In the genomic region with DNA sequence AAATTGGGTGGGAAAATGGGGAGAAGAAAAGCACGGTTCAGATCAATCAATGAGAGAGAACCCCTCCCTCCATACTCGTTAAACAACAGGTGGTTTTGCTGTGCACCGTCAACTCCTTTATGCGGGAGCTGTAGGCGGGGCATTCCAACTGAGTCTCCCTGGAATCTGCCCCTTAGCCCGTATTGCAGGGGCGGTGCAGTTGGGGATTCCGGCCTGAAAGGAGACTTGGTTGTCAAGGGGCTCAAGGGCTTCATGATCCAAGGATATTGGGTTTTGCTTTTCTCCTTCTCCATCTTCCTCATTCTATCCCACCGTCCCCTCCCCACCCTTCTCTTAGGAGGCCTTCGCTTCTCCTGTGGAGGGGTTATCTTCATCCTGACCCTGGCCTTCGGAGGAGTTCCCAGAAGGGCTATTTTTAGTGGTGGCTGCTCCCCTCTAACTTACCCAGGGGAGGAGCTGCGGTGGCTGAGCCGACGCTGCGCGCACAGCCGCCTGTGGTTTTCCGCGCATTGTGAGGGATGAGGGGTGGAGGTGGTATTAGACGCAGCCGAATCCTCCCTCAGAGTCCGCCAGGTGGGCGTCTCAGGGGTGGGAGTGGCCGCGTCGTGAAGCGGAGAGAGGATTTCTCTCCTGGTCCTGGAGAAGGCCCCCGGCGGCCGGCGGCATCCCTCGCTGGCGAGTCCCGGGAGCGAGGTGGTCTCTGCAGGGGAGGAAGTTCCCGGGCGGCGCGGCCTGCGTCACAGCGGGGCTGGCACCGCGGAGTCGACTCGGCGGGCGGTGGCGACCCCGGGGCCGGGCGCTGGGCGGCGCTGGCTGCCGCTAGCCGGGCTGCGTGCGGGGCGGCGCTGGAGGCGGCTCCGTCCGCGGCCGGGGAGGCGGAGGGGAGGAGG, we compare ENCODE assay signal across 1 cellular context.
TF ChIP-seq lines count a peak whose summit lies in the region.

No MANE protein-coding gene starts in this region.

TF ChIP-seq in K562, 482 proteins besides CTCF, POLR2A, EP300 and RAD21 (continued from another document and continues in another):
- TF ChIP-seq, protein P1, sequence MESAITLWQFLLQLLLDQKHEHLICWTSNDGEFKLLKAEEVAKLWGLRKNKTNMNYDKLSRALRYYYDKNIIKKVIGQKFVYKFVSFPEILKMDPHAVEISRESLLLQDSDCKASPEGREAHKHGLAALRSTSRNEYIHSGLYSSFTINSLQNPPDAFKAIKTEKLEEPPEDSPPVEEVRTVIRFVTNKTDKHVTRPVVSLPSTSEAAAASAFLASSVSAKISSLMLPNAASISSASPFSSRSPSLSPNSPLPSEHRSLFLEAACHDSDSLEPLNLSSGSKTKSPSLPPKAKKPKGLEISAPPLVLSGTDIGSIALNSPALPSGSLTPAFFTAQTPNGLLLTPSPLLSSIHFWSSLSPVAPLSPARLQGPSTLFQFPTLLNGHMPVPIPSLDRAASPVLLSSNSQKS (CRISPR knock-in tag; IDR thresholded peaks at IDR 0.05): no peak
- TF ChIP-seq ZNF57 (CRISPR knock-in tag; IDR thresholded peaks at IDR 0.05) (no peak), PTBP1 (IDR thresholded peaks at IDR 0.05; ENCODE audit: low read depth, low read length) (0 out of 2 replicates have a peak, but pooled peaks have one; percentile 40), EGR1 (conservative IDR thresholded peaks at IDR 0.05) (peak; percentile 53), ZNF253 (CRISPR knock-in tag; conservative IDR thresholded peaks at IDR 0.05) (no peak), GATAD2A (IDR thresholded peaks at IDR 0.05) (peak; percentile 23; the same call in 1 of the 2 replicates), BACH1 (tag; IDR thresholded peaks at IDR 0.05) (no peak), TCF3 (CRISPR knock-in tag; IDR thresholded peaks at IDR 0.05) (0 out of 2 replicates have a peak, but pooled peaks have one; percentile 6), WHSC1 (IDR thresholded peaks at IDR 0.05; ENCODE audit: low read length) (no peak), ZNF696 (CRISPR knock-in tag; conservative IDR thresholded peaks at IDR 0.05) (no peak), TAF7 (tag; IDR thresholded peaks at IDR 0.05) (no peak), TAF9B (IDR thresholded peaks at IDR 0.05; ENCODE audit: partially characterized antibody) (no peak), DMBX1 (CRISPR knock-in tag; IDR thresholded peaks at IDR 0.05; ENCODE audit: borderline replicate concordance) (no peak), KHSRP (IDR thresholded peaks at IDR 0.05) (no peak), RCOR1 (IDR thresholded peaks at IDR 0.05; ENCODE audit: borderline replicate concordance in 1 of 2, low read depth in 2 of 2, low read length in 2 of 2) (peak in 1 of 2 experiments; percentile 28; a peak in 1 of 4 replicates), ZNF124 (CRISPR knock-in tag; IDR thresholded peaks at IDR 0.05) (no peak), HNRNPL (IDR thresholded peaks at IDR 0.05; ENCODE audit: low read depth, low read length) (no peak), SMAD4 (CRISPR knock-in tag; conservative IDR thresholded peaks at IDR 0.05) (peak; percentile 47), POLR3G (IDR thresholded peaks at IDR 0.05; ENCODE audit: extremely low read depth, insufficient read length, insufficient replicate concordance) (no peak), ZSCAN29 (IDR thresholded peaks at IDR 0.05) (no peak)
- TF ChIP-seq, protein P2, sequence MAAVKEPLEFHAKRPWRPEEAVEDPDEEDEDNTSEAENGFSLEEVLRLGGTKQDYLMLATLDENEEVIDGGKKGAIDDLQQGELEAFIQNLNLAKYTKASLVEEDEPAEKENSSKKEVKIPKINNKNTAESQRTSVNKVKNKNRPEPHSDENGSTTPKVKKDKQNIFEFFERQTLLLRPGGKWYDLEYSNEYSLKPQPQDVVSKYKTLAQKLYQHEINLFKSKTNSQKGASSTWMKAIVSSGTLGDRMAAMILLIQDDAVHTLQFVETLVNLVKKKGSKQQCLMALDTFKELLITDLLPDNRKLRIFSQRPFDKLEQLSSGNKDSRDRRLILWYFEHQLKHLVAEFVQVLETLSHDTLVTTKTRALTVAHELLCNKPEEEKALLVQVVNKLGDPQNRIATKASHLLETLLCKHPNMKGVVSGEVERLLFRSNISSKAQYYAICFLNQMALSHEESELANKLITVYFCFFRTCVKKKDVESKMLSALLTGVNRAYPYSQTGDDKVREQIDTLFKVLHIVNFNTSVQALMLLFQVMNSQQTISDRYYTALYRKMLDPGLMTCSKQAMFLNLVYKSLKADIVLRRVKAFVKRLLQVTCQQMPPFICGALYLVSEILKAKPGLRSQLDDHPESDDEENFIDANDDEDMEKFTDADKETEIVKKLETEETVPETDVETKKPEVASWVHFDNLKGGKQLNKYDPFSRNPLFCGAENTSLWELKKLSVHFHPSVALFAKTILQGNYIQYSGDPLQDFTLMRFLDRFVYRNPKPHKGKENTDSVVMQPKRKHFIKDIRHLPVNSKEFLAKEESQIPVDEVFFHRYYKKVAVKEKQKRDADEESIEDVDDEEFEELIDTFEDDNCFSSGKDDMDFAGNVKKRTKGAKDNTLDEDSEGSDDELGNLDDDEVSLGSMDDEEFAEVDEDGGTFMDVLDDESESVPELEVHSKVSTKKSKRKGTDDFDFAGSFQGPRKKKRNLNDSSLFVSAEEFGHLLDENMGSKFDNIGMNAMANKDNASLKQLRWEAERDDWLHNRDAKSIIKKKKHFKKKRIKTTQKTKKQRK (IDR thresholded peaks at IDR 0.05; ENCODE audit: borderline replicate concordance, low read depth, low read length): no peak
- TF ChIP-seq, protein P3, sequence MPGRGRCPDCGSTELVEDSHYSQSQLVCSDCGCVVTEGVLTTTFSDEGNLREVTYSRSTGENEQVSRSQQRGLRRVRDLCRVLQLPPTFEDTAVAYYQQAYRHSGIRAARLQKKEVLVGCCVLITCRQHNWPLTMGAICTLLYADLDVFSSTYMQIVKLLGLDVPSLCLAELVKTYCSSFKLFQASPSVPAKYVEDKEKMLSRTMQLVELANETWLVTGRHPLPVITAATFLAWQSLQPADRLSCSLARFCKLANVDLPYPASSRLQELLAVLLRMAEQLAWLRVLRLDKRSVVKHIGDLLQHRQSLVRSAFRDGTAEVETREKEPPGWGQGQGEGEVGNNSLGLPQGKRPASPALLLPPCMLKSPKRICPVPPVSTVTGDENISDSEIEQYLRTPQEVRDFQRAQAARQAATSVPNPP (IDR thresholded peaks at IDR 0.05; ENCODE audit: borderline replicate concordance, insufficient read depth, insufficient read length): no peak
- TF ChIP-seq, protein P4, sequence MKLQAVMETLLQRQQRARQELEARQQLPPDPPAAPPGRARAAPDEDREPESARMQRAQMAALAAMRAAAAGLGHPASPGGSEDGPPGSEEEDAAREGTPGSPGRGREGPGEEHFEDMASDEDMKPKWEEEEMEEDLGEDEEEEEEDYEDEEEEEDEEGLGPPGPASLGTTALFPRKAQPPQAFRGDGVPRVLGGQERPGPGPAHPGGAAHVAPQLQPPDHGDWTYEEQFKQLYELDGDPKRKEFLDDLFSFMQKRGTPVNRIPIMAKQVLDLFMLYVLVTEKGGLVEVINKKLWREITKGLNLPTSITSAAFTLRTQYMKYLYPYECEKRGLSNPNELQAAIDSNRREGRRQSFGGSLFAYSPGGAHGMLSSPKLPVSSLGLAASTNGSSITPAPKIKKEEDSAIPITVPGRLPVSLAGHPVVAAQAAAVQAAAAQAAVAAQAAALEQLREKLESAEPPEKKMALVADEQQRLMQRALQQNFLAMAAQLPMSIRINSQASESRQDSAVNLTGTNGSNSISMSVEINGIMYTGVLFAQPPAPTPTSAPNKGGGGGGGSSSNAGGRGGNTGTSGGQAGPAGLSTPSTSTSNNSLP (IDR thresholded peaks at IDR 0.05; ENCODE audit: borderline replicate concordance, low read depth, low read length): no peak
- TF ChIP-seq, protein P5, sequence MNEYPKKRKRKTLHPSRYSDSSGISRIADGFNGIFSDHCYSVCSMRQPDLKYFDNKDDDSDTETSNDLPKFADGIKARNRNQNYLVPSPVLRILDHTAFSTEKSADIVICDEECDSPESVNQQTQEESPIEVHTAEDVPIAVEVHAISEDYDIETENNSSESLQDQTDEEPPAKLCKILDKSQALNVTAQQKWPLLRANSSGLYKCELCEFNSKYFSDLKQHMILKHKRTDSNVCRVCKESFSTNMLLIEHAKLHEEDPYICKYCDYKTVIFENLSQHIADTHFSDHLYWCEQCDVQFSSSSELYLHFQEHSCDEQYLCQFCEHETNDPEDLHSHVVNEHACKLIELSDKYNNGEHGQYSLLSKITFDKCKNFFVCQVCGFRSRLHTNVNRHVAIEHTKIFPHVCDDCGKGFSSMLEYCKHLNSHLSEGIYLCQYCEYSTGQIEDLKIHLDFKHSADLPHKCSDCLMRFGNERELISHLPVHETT (CRISPR knock-in tag; conservative IDR thresholded peaks at IDR 0.05 in 1 of 2, IDR thresholded peaks at IDR 0.05 in 1 of 2): no peak
- TF ChIP-seq, protein P6, sequence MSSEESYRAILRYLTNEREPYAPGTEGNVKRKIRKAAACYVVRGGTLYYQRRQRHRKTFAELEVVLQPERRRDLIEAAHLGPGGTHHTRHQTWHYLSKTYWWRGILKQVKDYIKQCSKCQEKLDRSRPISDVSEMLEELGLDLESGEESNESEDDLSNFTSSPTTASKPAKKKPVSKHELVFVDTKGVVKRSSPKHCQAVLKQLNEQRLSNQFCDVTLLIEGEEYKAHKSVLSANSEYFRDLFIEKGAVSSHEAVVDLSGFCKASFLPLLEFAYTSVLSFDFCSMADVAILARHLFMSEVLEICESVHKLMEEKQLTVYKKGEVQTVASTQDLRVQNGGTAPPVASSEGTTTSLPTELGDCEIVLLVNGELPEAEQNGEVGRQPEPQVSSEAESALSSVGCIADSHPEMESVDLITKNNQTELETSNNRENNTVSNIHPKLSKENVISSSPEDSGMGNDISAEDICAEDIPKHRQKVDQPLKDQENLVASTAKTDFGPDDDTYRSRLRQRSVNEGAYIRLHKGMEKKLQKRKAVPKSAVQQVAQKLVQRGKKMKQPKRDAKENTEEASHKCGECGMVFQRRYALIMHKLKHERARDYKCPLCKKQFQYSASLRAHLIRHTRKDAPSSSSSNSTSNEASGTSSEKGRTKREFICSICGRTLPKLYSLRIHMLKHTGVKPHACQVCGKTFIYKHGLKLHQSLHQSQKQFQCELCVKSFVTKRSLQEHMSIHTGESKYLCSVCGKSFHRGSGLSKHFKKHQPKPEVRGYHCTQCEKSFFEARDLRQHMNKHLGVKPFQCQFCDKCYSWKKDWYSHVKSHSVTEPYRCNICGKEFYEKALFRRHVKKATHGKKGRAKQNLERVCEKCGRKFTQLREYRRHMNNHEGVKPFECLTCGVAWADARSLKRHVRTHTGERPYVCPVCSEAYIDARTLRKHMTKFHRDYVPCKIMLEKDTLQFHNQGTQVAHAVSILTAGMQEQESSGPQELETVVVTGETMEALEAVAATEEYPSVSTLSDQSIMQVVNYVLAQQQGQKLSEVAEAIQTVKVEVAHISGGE (CRISPR knock-in tag; IDR thresholded peaks at IDR 0.05): no peak
- TF ChIP-seq, protein P7, sequence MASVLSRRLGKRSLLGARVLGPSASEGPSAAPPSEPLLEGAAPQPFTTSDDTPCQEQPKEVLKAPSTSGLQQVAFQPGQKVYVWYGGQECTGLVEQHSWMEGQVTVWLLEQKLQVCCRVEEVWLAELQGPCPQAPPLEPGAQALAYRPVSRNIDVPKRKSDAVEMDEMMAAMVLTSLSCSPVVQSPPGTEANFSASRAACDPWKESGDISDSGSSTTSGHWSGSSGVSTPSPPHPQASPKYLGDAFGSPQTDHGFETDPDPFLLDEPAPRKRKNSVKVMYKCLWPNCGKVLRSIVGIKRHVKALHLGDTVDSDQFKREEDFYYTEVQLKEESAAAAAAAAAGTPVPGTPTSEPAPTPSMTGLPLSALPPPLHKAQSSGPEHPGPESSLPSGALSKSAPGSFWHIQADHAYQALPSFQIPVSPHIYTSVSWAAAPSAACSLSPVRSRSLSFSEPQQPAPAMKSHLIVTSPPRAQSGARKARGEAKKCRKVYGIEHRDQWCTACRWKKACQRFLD (CRISPR knock-in tag; IDR thresholded peaks at IDR 0.05): no peak
- TF ChIP-seq, protein P8, sequence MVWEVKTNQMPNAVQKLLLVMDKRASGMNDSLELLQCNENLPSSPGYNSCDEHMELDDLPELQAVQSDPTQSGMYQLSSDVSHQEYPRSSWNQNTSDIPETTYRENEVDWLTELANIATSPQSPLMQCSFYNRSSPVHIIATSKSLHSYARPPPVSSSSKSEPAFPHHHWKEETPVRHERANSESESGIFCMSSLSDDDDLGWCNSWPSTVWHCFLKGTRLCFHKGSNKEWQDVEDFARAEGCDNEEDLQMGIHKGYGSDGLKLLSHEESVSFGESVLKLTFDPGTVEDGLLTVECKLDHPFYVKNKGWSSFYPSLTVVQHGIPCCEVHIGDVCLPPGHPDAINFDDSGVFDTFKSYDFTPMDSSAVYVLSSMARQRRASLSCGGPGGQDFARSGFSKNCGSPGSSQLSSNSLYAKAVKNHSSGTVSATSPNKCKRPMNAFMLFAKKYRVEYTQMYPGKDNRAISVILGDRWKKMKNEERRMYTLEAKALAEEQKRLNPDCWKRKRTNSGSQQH (CRISPR knock-in tag; IDR thresholded peaks at IDR 0.05): no peak
- TF ChIP-seq, protein P9, sequence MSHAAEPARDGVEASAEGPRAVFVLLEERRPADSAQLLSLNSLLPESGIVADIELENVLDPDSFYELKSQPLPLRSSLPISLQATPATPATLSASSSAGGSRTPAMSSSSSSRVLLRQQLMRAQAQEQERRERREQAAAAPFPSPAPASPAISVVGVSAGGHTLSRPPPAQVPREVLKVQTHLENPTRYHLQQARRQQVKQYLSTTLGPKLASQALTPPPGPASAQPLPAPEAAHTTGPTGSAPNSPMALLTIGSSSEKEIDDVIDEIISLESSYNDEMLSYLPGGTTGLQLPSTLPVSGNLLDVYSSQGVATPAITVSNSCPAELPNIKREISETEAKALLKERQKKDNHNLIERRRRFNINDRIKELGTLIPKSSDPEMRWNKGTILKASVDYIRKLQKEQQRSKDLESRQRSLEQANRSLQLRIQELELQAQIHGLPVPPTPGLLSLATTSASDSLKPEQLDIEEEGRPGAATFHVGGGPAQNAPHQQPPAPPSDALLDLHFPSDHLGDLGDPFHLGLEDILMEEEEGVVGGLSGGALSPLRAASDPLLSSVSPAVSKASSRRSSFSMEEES (CRISPR knock-in tag; IDR thresholded peaks at IDR 0.05): no peak
- TF ChIP-seq, protein P10, sequence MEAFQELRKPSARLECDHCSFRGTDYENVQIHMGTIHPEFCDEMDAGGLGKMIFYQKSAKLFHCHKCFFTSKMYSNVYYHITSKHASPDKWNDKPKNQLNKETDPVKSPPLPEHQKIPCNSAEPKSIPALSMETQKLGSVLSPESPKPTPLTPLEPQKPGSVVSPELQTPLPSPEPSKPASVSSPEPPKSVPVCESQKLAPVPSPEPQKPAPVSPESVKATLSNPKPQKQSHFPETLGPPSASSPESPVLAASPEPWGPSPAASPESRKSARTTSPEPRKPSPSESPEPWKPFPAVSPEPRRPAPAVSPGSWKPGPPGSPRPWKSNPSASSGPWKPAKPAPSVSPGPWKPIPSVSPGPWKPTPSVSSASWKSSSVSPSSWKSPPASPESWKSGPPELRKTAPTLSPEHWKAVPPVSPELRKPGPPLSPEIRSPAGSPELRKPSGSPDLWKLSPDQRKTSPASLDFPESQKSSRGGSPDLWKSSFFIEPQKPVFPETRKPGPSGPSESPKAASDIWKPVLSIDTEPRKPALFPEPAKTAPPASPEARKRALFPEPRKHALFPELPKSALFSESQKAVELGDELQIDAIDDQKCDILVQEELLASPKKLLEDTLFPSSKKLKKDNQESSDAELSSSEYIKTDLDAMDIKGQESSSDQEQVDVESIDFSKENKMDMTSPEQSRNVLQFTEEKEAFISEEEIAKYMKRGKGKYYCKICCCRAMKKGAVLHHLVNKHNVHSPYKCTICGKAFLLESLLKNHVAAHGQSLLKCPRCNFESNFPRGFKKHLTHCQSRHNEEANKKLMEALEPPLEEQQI (IDR thresholded peaks at IDR 0.05): no peak
- TF ChIP-seq, protein P11, sequence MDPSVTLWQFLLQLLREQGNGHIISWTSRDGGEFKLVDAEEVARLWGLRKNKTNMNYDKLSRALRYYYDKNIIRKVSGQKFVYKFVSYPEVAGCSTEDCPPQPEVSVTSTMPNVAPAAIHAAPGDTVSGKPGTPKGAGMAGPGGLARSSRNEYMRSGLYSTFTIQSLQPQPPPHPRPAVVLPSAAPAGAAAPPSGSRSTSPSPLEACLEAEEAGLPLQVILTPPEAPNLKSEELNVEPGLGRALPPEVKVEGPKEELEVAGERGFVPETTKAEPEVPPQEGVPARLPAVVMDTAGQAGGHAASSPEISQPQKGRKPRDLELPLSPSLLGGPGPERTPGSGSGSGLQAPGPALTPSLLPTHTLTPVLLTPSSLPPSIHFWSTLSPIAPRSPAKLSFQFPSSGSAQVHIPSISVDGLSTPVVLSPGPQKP (CRISPR knock-in tag; IDR thresholded peaks at IDR 0.05): no peak
